ENCODE assay signal across 1 cellular context in the genomic region with DNA sequence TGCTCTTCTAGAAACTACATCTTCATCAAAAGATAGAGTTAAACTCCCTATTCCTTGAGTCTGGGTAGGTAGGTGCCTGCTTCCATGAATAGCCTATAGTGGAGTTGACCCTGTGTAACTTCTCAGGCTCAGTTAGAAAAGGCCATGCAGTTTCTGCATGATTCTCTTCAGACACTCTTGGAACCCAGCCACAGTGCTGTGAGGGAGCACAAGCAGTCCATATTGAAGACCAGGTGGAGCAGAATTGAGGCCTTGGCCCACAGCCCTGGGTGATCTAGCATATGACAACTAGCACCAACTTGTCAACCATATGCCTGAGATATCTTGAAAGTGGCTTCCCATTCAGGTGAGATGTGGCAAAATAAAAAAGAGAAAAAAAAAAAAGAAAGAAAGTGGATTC.
TF ChIP-seq lines count a peak whose summit lies in the region.

No MANE protein-coding gene starts in this region.

TF ChIP-seq in HepG2, 621 proteins besides CTCF, POLR2A, EP300 and RAD21:
- TF ChIP-seq, protein P1, sequence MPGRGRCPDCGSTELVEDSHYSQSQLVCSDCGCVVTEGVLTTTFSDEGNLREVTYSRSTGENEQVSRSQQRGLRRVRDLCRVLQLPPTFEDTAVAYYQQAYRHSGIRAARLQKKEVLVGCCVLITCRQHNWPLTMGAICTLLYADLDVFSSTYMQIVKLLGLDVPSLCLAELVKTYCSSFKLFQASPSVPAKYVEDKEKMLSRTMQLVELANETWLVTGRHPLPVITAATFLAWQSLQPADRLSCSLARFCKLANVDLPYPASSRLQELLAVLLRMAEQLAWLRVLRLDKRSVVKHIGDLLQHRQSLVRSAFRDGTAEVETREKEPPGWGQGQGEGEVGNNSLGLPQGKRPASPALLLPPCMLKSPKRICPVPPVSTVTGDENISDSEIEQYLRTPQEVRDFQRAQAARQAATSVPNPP (CRISPR knock-in tag; IDR thresholded peaks at IDR 0.05): no peak
- TF ChIP-seq, protein P2, sequence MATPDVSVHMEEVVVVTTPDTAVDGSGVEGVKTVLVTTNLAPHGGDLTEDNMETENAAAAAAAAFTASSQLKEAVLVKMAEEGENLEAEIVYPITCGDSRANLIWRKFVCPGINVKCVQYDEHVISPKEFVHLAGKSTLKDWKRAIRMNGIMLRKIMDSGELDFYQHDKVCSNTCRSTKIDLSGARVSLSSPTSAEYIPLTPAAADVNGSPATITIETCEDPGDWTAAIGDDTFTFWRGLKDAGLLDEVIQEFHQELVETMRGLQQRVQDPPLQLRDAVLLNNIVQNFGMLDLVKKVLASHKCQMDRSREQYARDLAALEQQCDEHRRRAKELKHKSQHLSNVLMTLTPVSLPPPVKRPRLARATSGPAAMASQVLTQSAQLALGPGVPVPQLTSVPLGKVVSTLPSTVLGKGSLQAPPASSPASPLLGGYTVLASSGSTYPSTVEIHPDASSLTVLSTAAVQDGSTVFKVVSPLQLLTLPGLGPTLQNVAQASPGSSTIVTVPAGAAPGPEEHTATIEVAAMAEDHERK (CRISPR knock-in tag; IDR thresholded peaks at IDR 0.05; ENCODE audit: low read depth): no peak
- no peak for TF ChIP-seq ZNF891 (CRISPR knock-in tag; IDR thresholded peaks at IDR 0.05)
- TF ChIP-seq CBX2 (IDR thresholded peaks at IDR 0.05; ENCODE audit: low read depth, low read length): no peak
- no peak for TF ChIP-seq CBX2 (CRISPR knock-in tag; IDR thresholded peaks at IDR 0.05; ENCODE audit: low read depth)
- no peak for TF ChIP-seq POLR2AphosphoS2 (IDR thresholded peaks at IDR 0.05; ENCODE audit: low read depth, low read length)
- no peak for TF ChIP-seq ESRRA (CRISPR knock-in tag; IDR thresholded peaks at IDR 0.05; ENCODE audit: low read depth)
- no peak for TF ChIP-seq ZNF12 (CRISPR knock-in tag; IDR thresholded peaks at IDR 0.05)
- no peak for TF ChIP-seq ZNF768 (CRISPR knock-in tag; IDR thresholded peaks at IDR 0.05)
- TF ChIP-seq, protein P3, sequence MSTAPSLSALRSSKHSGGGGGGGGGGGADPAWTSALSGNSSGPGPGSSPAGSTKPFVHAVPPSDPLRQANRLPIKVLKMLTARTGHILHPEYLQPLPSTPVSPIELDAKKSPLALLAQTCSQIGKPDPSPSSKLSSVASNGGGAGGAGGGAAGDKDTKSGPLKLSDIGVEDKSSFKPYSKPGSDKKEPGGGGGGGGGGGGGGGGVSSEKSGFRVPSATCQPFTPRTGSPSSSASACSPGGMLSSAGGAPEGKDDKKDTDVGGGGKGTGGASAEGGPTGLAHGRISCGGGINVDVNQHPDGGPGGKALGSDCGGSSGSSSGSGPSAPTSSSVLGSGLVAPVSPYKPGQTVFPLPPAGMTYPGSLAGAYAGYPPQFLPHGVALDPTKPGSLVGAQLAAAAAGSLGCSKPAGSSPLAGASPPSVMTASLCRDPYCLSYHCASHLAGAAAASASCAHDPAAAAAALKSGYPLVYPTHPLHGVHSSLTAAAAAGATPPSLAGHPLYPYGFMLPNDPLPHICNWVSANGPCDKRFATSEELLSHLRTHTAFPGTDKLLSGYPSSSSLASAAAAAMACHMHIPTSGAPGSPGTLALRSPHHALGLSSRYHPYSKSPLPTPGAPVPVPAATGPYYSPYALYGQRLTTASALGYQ (CRISPR knock-in tag; IDR thresholded peaks at IDR 0.05): no peak
- no peak for TF ChIP-seq SUZ12 (IDR thresholded peaks at IDR 0.05; ENCODE audit: low read depth, low read length)
- TF ChIP-seq CBX1 (IDR thresholded peaks at IDR 0.05; ENCODE audit: low read depth): no peak
- TF ChIP-seq ZNF879 (CRISPR knock-in tag; IDR thresholded peaks at IDR 0.05): no peak
- TF ChIP-seq, protein P4, sequence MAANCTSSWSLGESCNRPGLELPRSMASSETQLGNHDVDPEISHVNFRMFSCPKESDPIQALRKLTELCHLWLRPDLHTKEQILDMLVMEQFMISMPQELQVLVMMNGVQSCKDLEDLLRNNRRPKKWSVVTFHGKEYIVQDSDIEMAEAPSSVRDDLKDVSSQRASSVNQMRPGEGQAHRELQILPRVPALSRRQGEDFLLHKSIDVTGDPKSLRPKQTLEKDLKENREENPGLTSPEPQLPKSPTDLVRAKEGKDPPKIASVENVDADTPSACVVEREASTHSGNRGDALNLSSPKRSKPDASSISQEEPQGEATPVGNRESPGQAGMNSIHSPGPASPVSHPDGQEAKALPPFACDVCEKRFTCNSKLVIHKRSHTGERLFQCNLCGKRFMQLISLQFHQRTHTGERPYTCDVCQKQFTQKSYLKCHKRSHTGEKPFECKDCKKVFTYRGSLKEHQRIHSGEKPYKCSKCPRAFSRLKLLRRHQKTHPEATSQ (CRISPR knock-in tag; IDR thresholded peaks at IDR 0.05; ENCODE audit: borderline replicate concordance): no peak
- no peak for TF ChIP-seq KLF11 (CRISPR knock-in tag; IDR thresholded peaks at IDR 0.05)
- no peak for TF ChIP-seq RBFOX2 (IDR thresholded peaks at IDR 0.05; ENCODE audit: low read depth, low read length)
